Comparison of ENCODE assay signal across 20 cellular contexts in the genomic region with DNA sequence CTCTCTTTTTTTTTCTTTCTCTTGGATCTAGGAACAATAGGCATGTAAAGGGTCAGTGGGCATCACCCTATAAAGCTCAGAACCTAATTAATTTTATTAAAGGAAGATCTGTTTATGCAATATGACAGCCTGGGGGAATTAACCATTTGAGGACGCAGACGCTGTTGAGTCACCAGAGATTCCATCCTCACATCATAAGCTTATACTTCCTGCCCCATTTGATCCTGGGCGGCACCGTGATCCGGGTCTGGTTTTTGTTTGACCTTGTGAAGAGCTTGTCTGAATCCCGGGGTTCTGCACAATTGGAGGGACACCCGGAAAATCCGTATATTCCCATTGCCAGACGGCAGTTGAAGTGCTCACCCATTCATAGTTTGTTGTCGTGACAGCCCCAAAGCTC. TPM values are rescaled to one million over a fixed set of nuclear protein-coding genes. Genes with fewer than 3 reads are reported as not detected.
DNase-seq lines count a peak whose midpoint lies in the region; ATAC-seq and TF ChIP-seq lines count a peak whose summit lies in the region.
"Had no signal": no experiment of that assay in that cellular context is flagged by ENCODE, and none has a peak within 500 bp of the region (broad histone marks: within the 10 kb centered on the region; RNA-seq: fewer than 3 reads in every experiment).

No MANE protein-coding gene starts in this region.

- H3K27me3 Mint-ChIP-seq in endodermal cell (ENCODE audit: insufficient read depth) = peaks cover 32% of the 10 kb centered on the region

- peak overlapping the region; percentile 63; the same call in 1 of the 2 replicates for H3K4me2 ChIP-seq in SK-N-SH
- H3K4me2 ChIP-seq in neural cell (ENCODE audit: low read length) = no peak overlapping the region

- no peak for TF ChIP-seq POLR2A in erythroblast (IDR thresholded peaks at IDR 0.05; ENCODE audit: low read length)

- no peak for DNase-seq in SK-N-SH
- DNase-seq in endodermal cell = no peak
- no peak for DNase-seq in erythroblast (lab: John Stamatoyannopoulos, UW)
- DNase-seq in Right ventricle myocardium superior = no peak
- DNase-seq in AG08396 (ENCODE audit: low spot score) = no peak
- DNase-seq: activated CD4-positive, CD25-positive, alpha-beta regulatory T cell treated with anti-CD3 and anti-CD28 coated beads, Interleukin-2, amount 50 U/mL, for 72 hours; activated gamma-delta T cell treated with Interleukin-2 at 50 U/mL for 16 hours; anterior cingulate cortex; C1 segment of cervical spinal cord; NCI-H345; SHP77; stimulated activated CD4-positive, alpha-beta T cell treated with anti-CD3 and anti-CD28 coated beads, Interleukin-1b, Interleukin-23, amount 100 ng/mL, for 48 hours had no signal

- no peaks in the 10 kb centered on the region for H3K9me3 ChIP-seq in SK-N-SH
- H3K9me3 ChIP-seq in HUES48 (ENCODE audit: control insufficient read depth, insufficient read depth, low read length) = no peaks in the 10 kb centered on the region
- no peaks in the 10 kb centered on the region for H3K9me3 ChIP-seq in endodermal cell (ENCODE audit: control insufficient read depth, low read length)
- H3K9me3 ChIP-seq in neural cell (ENCODE audit: low read length) = no peaks in the 10 kb centered on the region

- H3K4me1 ChIP-seq in SK-N-SH (ENCODE audit: control insufficient read depth in 1 of 2, insufficient read depth in 2 of 2, low read depth in 1 of 2, low read length in 1 of 2) = peaks cover 0 to 7% of the 10 kb centered on the region in 2 experiments; a peak in 2 of 4 replicates
- H3K4me1 ChIP-seq in HUES48 (ENCODE audit: control insufficient read depth, insufficient read depth, low read length) = peaks cover 32% of the 10 kb centered on the region
- no peaks in the 10 kb centered on the region for H3K4me1 ChIP-seq in endodermal cell (ENCODE audit: control insufficient read depth, insufficient read depth, low read length)

- 2% methylated on average over 9 of the region's 10 CpGs for WGBS in SK-N-SH (ENCODE audit: low lambda C conversion rate)
- WGBS in endodermal cell (ENCODE audit: insufficient coverage in 1 of 2, insufficient read length in 1 of 2), 2 experiments = 13 to 22% methylated on average over 8 to 10 of the region's 10 CpGs

- intact Hi-C loops in Right ventricle myocardium superior (cut with DNase I) = no loop called here

- no peaks in the 10 kb centered on the region for H4K20me1 ChIP-seq in SK-N-SH (ENCODE audit: insufficient read depth)
- no peaks in the 10 kb centered on the region for H4K20me1 ChIP-seq in neural cell (ENCODE audit: insufficient read depth)

- H3K27ac Mint-ChIP-seq in endodermal cell = no peak overlapping the region
- H3K27ac Mint-ChIP-seq: stimulated activated naive CD8-positive, alpha-beta T cell treated with anti-CD3 and anti-CD28 coated beads, Interleukin-15, Interleukin-2, amounts not matched to agents 100 ng/mL and 50 ng/mL, for 24 hours; type B pancreatic cell had no signal

- no peak overlapping the region for H3K4me3 Mint-ChIP-seq in endodermal cell
- H3K4me3 Mint-ChIP-seq: stimulated activated naive CD8-positive, alpha-beta T cell treated with anti-CD3 and anti-CD28 coated beads, Interleukin-15, Interleukin-2, amounts not matched to agents 100 ng/mL and 50 ng/mL, for 24 hours; type B pancreatic cell had no signal

- H2AFZ ChIP-seq in SK-N-SH (ENCODE audit: low read depth) (no peak overlapping the region), neural cell (ENCODE audit: low read depth, low read length) (no peak overlapping the region)

- H3K4me3 ChIP-seq in SK-N-SH (ENCODE audit: low read depth in 2 of 2, low read length in 1 of 2) = no peak overlapping the region
- peak overlapping the region; percentile 73 for H3K4me3 ChIP-seq in HUES48 (ENCODE audit: low read depth, low read length)
- peak overlapping the region; percentile 74 for H3K4me3 ChIP-seq in endodermal cell (ENCODE audit: low read length)
- H3K4me3 ChIP-seq in neural cell (ENCODE audit: low read length) = peak overlapping the region; percentile 45

- no peak for TF ChIP-seq EP300 in SK-N-SH (IDR thresholded peaks at IDR 0.05; ENCODE audit: borderline replicate concordance in 1 of 2, low read depth in 1 of 2, low read length in 1 of 2)
- TF ChIP-seq EP300 in neural cell (conservative IDR thresholded peaks at IDR 0.05; ENCODE audit: poor library complexity, severe bottlenecking) = no peak

- H3K9ac ChIP-seq in SK-N-SH (no peak overlapping the region), HUES48 (ENCODE audit: low read depth, low read length) (no peak overlapping the region), endodermal cell (ENCODE audit: extremely low read depth, low read length, poor library complexity, severe bottlenecking) (no peak overlapping the region), neural cell (ENCODE audit: low read length) (no peak overlapping the region)

- H3K36me3 Mint-ChIP-seq in endodermal cell (ENCODE audit: low read depth) = no peaks in the 10 kb centered on the region
- H3K36me3 Mint-ChIP-seq: type B pancreatic cell had no signal

- no peaks in the 10 kb centered on the region for H3K36me3 ChIP-seq in SK-N-SH (replicated peaks in 1 of 2; ENCODE audit: control insufficient read depth in 1 of 2, insufficient read depth in 2 of 2, low read length in 1 of 2)
- no peaks in the 10 kb centered on the region for H3K36me3 ChIP-seq in HUES48 (ENCODE audit: control insufficient read depth, insufficient read depth, low read length)
- H3K36me3 ChIP-seq in endodermal cell (ENCODE audit: control insufficient read depth, insufficient read depth, low read length) = no peaks in the 10 kb centered on the region
- no peaks in the 10 kb centered on the region for H3K36me3 ChIP-seq in neural cell (ENCODE audit: insufficient read depth, low read length)

- CTCF ChIA-PET in SK-N-SH (lab: Yijun Ruan, JAX) = interaction anchor here (1.0 to 18.8 kb wide), 6 partner anchors 9 to 105 kb away, joined by 4 to 324 read pairs (median 6); no protein-coding TSS in a partner anchor

- peaks cover 12% of the 10 kb centered on the region for H3K4me1 Mint-ChIP-seq in endodermal cell

- H3K27me3 ChIP-seq in SK-N-SH (ENCODE audit: insufficient read depth) (peaks cover 41% of the 10 kb centered on the region), HUES48 (ENCODE audit: control insufficient read depth, insufficient read depth, low read length) (peaks cover 57% of the 10 kb centered on the region), endodermal cell (ENCODE audit: control insufficient read depth, insufficient read depth, low read length, poor library complexity, severe bottlenecking) (peaks cover 99% of the 10 kb centered on the region), neural cell (ENCODE audit: insufficient read depth, low read depth, low read length) (peaks cover 36% of the 10 kb centered on the region)

- no peaks in the 10 kb centered on the region for H3K9me3 Mint-ChIP-seq in endodermal cell
- H3K9me3 Mint-ChIP-seq: stimulated activated naive CD8-positive, alpha-beta T cell treated with anti-CD3 and anti-CD28 coated beads, Interleukin-15, Interleukin-2, amounts not matched to agents 100 ng/mL and 50 ng/mL, for 24 hours; type B pancreatic cell had no signal

- TF ChIP-seq CTCF in SK-N-SH (IDR thresholded peaks at IDR 0.05) = no peak
- no peak for TF ChIP-seq CTCF in endodermal cell (conservative IDR thresholded peaks at IDR 0.05)
- TF ChIP-seq CTCF in neural cell (IDR thresholded peaks at IDR 0.05; ENCODE audit: poor library complexity, severe bottlenecking) = no peak

- no peak for TF ChIP-seq RAD21 in SK-N-SH (IDR thresholded peaks at IDR 0.05; ENCODE audit: low read length)
- TF ChIP-seq RAD21 in neural cell (conservative IDR thresholded peaks at IDR 0.05) = no peak

- H3K27ac ChIP-seq in SK-N-SH (ENCODE audit: low read depth in 2 of 2, low read length in 1 of 2) (no peak overlapping the region), HUES48 (ENCODE audit: low read depth, low read length) (no peak overlapping the region), endodermal cell (ENCODE audit: low read depth, low read length) (no peak overlapping the region), neural cell (ENCODE audit: low read length) (no peak overlapping the region)

- H3K79me2 ChIP-seq in SK-N-SH (ENCODE audit: insufficient read depth) (no peaks in the 10 kb centered on the region), neural cell (replicated peaks; ENCODE audit: insufficient read depth, low read length) (no peaks in the 10 kb centered on the region)

- POLR2A ChIA-PET in SK-N-SH (lab: Yijun Ruan, JAX) = interaction anchor here (1.0 kb wide), 1 partner anchor 53 kb away, joined by 4 read pairs; no protein-coding TSS in a partner anchor

- ATAC-seq in SK-N-SH treated with all-trans-retinoic acid at 6 μM for 48 hours = no peak
- ATAC-seq in Right ventricle myocardium superior (ENCODE audit: poor library complexity) = no peak
- ATAC-seq: left lobe of liver had no signal

- H3K9me2 ChIP-seq in SK-N-SH (no peaks in the 10 kb centered on the region), neural cell (ENCODE audit: insufficient read depth, low read length) (no peaks in the 10 kb centered on the region)

- no peaks in the 10 kb centered on the region for H3F3A ChIP-seq in SK-N-SH (replicated peaks; ENCODE audit: insufficient read depth)
- H3F3A ChIP-seq in neural cell (ENCODE audit: insufficient read depth, low read length, poor library complexity, severe bottlenecking) = peaks cover 4% of the 10 kb centered on the region

TF ChIP-seq in SK-N-SH, 30 proteins besides CTCF, POLR2A, EP300 and RAD21 (continues in another document):
- TF ChIP-seq FOSL2 (IDR thresholded peaks at IDR 0.05; ENCODE audit: borderline replicate concordance, low read depth) (no peak), FOXM1 (IDR thresholded peaks at IDR 0.05; ENCODE audit: low read depth) (no peak), RXRA (IDR thresholded peaks at IDR 0.05; ENCODE audit: borderline replicate concordance, low read depth) (no peak)

TF ChIP-seq in SK-N-SH treated with all-trans-retinoic acid at 6 μM for 48 hours, 23 proteins besides CTCF, POLR2A, EP300 and RAD21 (continues in another document):
- TF ChIP-seq ESRRG (CRISPR knock-in tag; IDR thresholded peaks at IDR 0.05) = no peak
- TF ChIP-seq ISL1 (CRISPR knock-in tag; IDR thresholded peaks at IDR 0.05) = no peak
- no peak for TF ChIP-seq ZFP3 (CRISPR knock-in tag; IDR thresholded peaks at IDR 0.05)

TF ChIP-seq in neural cell, 6 proteins besides CTCF, POLR2A, EP300 and RAD21 (continues in another document):
- no peak for TF ChIP-seq MXI1 (conservative IDR thresholded peaks at IDR 0.05; ENCODE audit: poor library complexity, severe bottlenecking)
- TF ChIP-seq EZH2 (IDR thresholded peaks at IDR 0.05; ENCODE audit: borderline replicate concordance, insufficient read depth, low read length, poor library complexity, severe bottlenecking) = no peak
- no peak for TF ChIP-seq SMC3 (conservative IDR thresholded peaks at IDR 0.05; ENCODE audit: poor library complexity)
- TF ChIP-seq POLR2AphosphoS5 (IDR thresholded peaks at IDR 0.05) = no peak
- no peak for TF ChIP-seq TAF1 (IDR thresholded peaks at IDR 0.05; ENCODE audit: low read depth)

RNA-seq across cellular contexts. Expression of a gene that starts 16.8 kb away (rescaled TPM):
- polyA plus RNA-seq in SK-N-SH (2012; rRNA removed) (1.9 and 2.4 TPM in 2 replicates), neural cell (44.0 and 54.2 TPM in 2 replicates)
- polyA plus RNA-seq in SK-N-SH (2012; cell fraction: cytosol; rRNA removed) = 1.8 and 2.3 TPM in 2 replicates
- 3.6 and 5.5 TPM in 2 replicates for polyA plus RNA-seq in SK-N-SH (2012; cell fraction: nucleus; rRNA removed)
- total RNA-seq in endodermal cell (10 to 100 TPM; 14.7 to 16.3 TPM), Right ventricle myocardium superior (31.6 TPM)
- 45.3 TPM for polyA plus RNA-seq in endodermal cell (2013, experiment 1 of 2)
- 38.5 TPM for polyA plus RNA-seq in endodermal cell (2013, experiment 2 of 2)
- 117 and 150 TPM in 2 replicates for polyA minus RNA-seq in neural cell
- total RNA-seq: A172, M059J had no signal

Comparison
In these comparisons a context has a peak if more than half of its experiments do, and no peak if none do; other contexts are left out.
1. H3K4me3 ChIP-seq: peak in HUES48 (single experiment), endodermal cell (single experiment) and neural cell (single experiment); none in SK-N-SH (0 of 2).